In the genomic region with DNA sequence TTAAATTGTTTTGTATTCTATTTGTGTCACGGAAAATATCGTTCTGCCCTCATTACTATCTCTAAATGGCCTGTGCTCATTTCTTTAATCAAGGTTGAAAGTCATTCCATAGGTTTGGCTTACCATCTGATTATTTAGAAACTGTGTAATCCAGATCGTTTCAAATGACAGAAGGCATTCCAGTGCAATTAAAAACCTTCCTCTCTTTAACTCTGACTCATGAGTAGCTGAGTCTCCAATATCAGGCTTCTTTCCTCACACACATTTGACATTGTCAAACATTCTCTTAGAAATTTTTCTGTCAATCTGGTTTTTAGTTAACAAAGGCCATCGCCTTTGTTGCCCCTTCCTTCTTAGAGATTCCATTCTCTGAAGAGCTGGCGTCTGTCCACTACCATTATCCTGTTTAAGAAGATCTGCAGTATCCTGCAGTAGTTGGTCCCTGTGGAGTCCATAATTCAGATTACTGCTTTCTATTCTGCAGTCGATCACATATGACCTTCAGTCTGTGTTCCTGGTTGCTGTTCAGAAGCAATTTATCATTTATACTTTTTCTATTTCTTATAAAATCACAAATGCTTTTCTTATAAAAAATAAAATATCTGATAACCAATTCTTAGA, we compare ENCODE assay signal across 1 cellular context.
TF ChIP-seq lines count a peak whose summit lies in the region.

No MANE protein-coding gene starts in this region.

TF ChIP-seq in HepG2, 621 proteins besides CTCF, POLR2A, EP300 and RAD21:
- no peak for TF ChIP-seq HDAC2 (CRISPR knock-in tag; IDR thresholded peaks at IDR 0.05)
- TF ChIP-seq, protein P1, sequence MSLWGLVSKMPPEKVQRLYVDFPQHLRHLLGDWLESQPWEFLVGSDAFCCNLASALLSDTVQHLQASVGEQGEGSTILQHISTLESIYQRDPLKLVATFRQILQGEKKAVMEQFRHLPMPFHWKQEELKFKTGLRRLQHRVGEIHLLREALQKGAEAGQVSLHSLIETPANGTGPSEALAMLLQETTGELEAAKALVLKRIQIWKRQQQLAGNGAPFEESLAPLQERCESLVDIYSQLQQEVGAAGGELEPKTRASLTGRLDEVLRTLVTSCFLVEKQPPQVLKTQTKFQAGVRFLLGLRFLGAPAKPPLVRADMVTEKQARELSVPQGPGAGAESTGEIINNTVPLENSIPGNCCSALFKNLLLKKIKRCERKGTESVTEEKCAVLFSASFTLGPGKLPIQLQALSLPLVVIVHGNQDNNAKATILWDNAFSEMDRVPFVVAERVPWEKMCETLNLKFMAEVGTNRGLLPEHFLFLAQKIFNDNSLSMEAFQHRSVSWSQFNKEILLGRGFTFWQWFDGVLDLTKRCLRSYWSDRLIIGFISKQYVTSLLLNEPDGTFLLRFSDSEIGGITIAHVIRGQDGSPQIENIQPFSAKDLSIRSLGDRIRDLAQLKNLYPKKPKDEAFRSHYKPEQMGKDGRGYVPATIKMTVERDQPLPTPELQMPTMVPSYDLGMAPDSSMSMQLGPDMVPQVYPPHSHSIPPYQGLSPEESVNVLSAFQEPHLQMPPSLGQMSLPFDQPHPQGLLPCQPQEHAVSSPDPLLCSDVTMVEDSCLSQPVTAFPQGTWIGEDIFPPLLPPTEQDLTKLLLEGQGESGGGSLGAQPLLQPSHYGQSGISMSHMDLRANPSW (CRISPR knock-in tag; IDR thresholded peaks at IDR 0.05; ENCODE audit: borderline replicate concordance): no peak
- TF ChIP-seq, protein P2, sequence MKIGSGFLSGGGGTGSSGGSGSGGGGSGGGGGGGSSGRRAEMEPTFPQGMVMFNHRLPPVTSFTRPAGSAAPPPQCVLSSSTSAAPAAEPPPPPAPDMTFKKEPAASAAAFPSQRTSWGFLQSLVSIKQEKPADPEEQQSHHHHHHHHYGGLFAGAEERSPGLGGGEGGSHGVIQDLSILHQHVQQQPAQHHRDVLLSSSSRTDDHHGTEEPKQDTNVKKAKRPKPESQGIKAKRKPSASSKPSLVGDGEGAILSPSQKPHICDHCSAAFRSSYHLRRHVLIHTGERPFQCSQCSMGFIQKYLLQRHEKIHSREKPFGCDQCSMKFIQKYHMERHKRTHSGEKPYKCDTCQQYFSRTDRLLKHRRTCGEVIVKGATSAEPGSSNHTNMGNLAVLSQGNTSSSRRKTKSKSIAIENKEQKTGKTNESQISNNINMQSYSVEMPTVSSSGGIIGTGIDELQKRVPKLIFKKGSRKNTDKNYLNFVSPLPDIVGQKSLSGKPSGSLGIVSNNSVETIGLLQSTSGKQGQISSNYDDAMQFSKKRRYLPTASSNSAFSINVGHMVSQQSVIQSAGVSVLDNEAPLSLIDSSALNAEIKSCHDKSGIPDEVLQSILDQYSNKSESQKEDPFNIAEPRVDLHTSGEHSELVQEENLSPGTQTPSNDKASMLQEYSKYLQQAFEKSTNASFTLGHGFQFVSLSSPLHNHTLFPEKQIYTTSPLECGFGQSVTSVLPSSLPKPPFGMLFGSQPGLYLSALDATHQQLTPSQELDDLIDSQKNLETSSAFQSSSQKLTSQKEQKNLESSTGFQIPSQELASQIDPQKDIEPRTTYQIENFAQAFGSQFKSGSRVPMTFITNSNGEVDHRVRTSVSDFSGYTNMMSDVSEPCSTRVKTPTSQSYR (CRISPR knock-in tag; IDR thresholded peaks at IDR 0.05; ENCODE audit: borderline replicate concordance): no peak
- TF ChIP-seq, protein P3, sequence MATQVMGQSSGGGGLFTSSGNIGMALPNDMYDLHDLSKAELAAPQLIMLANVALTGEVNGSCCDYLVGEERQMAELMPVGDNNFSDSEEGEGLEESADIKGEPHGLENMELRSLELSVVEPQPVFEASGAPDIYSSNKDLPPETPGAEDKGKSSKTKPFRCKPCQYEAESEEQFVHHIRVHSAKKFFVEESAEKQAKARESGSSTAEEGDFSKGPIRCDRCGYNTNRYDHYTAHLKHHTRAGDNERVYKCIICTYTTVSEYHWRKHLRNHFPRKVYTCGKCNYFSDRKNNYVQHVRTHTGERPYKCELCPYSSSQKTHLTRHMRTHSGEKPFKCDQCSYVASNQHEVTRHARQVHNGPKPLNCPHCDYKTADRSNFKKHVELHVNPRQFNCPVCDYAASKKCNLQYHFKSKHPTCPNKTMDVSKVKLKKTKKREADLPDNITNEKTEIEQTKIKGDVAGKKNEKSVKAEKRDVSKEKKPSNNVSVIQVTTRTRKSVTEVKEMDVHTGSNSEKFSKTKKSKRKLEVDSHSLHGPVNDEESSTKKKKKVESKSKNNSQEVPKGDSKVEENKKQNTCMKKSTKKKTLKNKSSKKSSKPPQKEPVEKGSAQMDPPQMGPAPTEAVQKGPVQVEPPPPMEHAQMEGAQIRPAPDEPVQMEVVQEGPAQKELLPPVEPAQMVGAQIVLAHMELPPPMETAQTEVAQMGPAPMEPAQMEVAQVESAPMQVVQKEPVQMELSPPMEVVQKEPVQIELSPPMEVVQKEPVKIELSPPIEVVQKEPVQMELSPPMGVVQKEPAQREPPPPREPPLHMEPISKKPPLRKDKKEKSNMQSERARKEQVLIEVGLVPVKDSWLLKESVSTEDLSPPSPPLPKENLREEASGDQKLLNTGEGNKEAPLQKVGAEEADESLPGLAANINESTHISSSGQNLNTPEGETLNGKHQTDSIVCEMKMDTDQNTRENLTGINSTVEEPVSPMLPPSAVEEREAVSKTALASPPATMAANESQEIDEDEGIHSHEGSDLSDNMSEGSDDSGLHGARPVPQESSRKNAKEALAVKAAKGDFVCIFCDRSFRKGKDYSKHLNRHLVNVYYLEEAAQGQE (IDR thresholded peaks at IDR 0.05; ENCODE audit: borderline replicate concordance in 1 of 2, low read depth in 1 of 2, low read length in 2 of 2): no peak
- no peak for TF ChIP-seq JUND (CRISPR knock-in tag; IDR thresholded peaks at IDR 0.05)
- TF ChIP-seq RAD51 (IDR thresholded peaks at IDR 0.05; ENCODE audit: borderline replicate concordance): no peak
- TF ChIP-seq MAFG (CRISPR knock-in tag; IDR thresholded peaks at IDR 0.05): no peak
- no peak for TF ChIP-seq KAT8 (CRISPR knock-in tag; IDR thresholded peaks at IDR 0.05)
- TF ChIP-seq EZH2 (conservative IDR thresholded peaks at IDR 0.05; ENCODE audit: low read depth, low read length): no peak
- no peak for TF ChIP-seq IKZF4 (CRISPR knock-in tag; IDR thresholded peaks at IDR 0.05; ENCODE audit: borderline replicate concordance, low read depth, not compliant biosample characterization)
